ENCODE assay signal across 8 cellular contexts in genomic region chr12:124453419-124454351, GRCh38.
A peak's percentile ranks its signal among the peaks of the same experiment; 100 is the strongest.
DNase-seq lines count a peak whose midpoint lies in the region; ATAC-seq, FAIRE-seq and TF ChIP-seq lines count a peak whose summit lies in the region.

No MANE protein-coding gene starts in this region.

- H3K4me1 ChIP-seq in endothelial cell of umbilical vein (ENCODE audit: control insufficient read depth, extremely low read depth, insufficient read depth, low read length) (peaks cover 29% of the 10 kb centered on the region), neutrophil (ENCODE audit: control insufficient read depth in 1 of 2, insufficient read depth in 1 of 2, low read depth in 1 of 2, low read length in 1 of 2) (peaks cover 60 to 67% of the 10 kb centered on the region in 2 experiments)

- ATAC-seq in GM18498 (IDR thresholded peaks at IDR 0.05; ENCODE audit: unreplicated experiment) (peak; percentile 82), HG02588 (IDR thresholded peaks at IDR 0.05; ENCODE audit: unreplicated experiment) (peak; percentile 74)
- ATAC-seq in activated CD8-positive, alpha-beta memory T cell treated with anti-CD3 and anti-CD28 coated beads, Interleukin-2, amount 10 ng/mL, durations not matched to agents 7 days and 5 days, result peak; percentile 85

- H3K9me3 Mint-ChIP-seq in activated CD8-positive, alpha-beta memory T cell treated with anti-CD3 and anti-CD28 coated beads, Interleukin-2, amount 10 ng/mL, durations not matched to agents 7 days and 5 days (ENCODE audit: low read depth), result no peaks in the 10 kb centered on the region

- TF ChIP-seq CTCF in NB4 (IDR thresholded peaks at IDR 0.05; ENCODE audit: low read depth, low read length) (no peak), endothelial cell of umbilical vein (IDR thresholded peaks at IDR 0.05; ENCODE audit: extremely low read depth in 1 of 2, insufficient read depth in 1 of 2, low read depth in 1 of 2, low read length in 2 of 2) (no peak), neutrophil (IDR thresholded peaks at IDR 0.05) (no peak)

- peak; percentile 94 for FAIRE-seq in endothelial cell of umbilical vein (lab: Jason Lieb, UNC)

- H3K4me3 ChIP-seq in NB4 (ENCODE audit: low read depth, low read length) (no peak overlapping the region), endothelial cell of umbilical vein (replicated peaks in 1 of 3; ENCODE audit: insufficient read depth in 1 of 3, low read depth in 1 of 3, low read length in 3 of 3) (no peak overlapping the region), neutrophil (ENCODE audit: low read depth in 1 of 2, low read length in 1 of 2) (peak overlapping the region; percentile 39 to 53)

- peak overlapping the region; percentile 54 for H3K9ac ChIP-seq in endothelial cell of umbilical vein (replicated peaks; ENCODE audit: extremely low read depth, insufficient read depth, low read length)

- CTCF ChIA-PET in activated CD8-positive, alpha-beta memory T cell treated with anti-CD3 and anti-CD28 coated beads, Interleukin-2, amount 10 ng/mL, durations not matched to agents 7 days and 5 days (lab: Charles Lee), result interaction anchor here (0.9 to 5.2 kb wide), 7 partner anchors 11 to 486 kb away, joined by 3 to 49 read pairs (median 3); no protein-coding TSS in a partner anchor
- CTCF ChIA-PET in endothelial cell of umbilical vein (lab: Charles Lee), result interaction anchor here (0.7 to 2.1 kb wide), 11 partner anchors 11 to 318 kb away, joined by 3 to 12 read pairs (median 4); no protein-coding TSS in a partner anchor

- no TSS peak for BruUV-seq in endothelial cell of umbilical vein (replicated peaks; lab: Mats Ljungman, UMichigan)

- H3K4me1 Mint-ChIP-seq in activated CD8-positive, alpha-beta memory T cell treated with anti-CD3 and anti-CD28 coated beads, Interleukin-2, amount 10 ng/mL, durations not matched to agents 7 days and 5 days, result peaks cover 73% of the 10 kb centered on the region

- H3K9me1 ChIP-seq in endothelial cell of umbilical vein (replicated peaks; ENCODE audit: control insufficient read depth, extremely low read depth, insufficient read depth, low read length), result no peaks in the 10 kb centered on the region

- no peak overlapping the region for H2AFZ ChIP-seq in endothelial cell of umbilical vein (ENCODE audit: low read depth, low read length)

- peak overlapping the region; percentile 81 for H3K27ac ChIP-seq in endothelial cell of umbilical vein (ENCODE audit: insufficient read depth, low read depth, low read length)
- peak overlapping the region; percentile 76 for H3K27ac ChIP-seq in neutrophil
- peak overlapping the region; percentile 85 for H3K27ac ChIP-seq in temporal lobe (ENCODE audit: low read depth, low read length)

- H3K79me2 ChIP-seq in endothelial cell of umbilical vein (ENCODE audit: control insufficient read depth, insufficient read depth, low read length), result peaks cover 2% of the 10 kb centered on the region

- H3K4me3 Mint-ChIP-seq in activated CD8-positive, alpha-beta memory T cell treated with anti-CD3 and anti-CD28 coated beads, Interleukin-2, amount 10 ng/mL, durations not matched to agents 7 days and 5 days, result peak overlapping the region; percentile 35

- H3K9me3 ChIP-seq in endothelial cell of umbilical vein (replicated peaks; ENCODE audit: control insufficient read depth, insufficient read depth, low read length) (no peaks in the 10 kb centered on the region), neutrophil (no peaks in the 10 kb centered on the region)

- TF ChIP-seq POLR2A in NB4 (IDR thresholded peaks at IDR 0.05; ENCODE audit: extremely low read depth, insufficient read length) (no peak), endothelial cell of umbilical vein (IDR thresholded peaks at IDR 0.05; ENCODE audit: low read depth, low read length) (no peak)

- dilution Hi-C loops in endothelial cell of umbilical vein (cut with MboI; ENCODE audit: extremely low pct_ligation_motif_present, low sequenced_read_pairs), result no loop called here

- H3K36me3 ChIP-seq in endothelial cell of umbilical vein (ENCODE audit: control insufficient read depth in 2 of 2, extremely low read depth in 1 of 2, insufficient read depth in 2 of 2, low read length in 2 of 2) (peaks cover 0 to 1% of the 10 kb centered on the region in 2 experiments), neutrophil (no peaks in the 10 kb centered on the region)

- DNase-seq in NB4 (ENCODE audit: low read depth), result peak; percentile 99
- peak; percentile 94 for DNase-seq in activated CD8-positive, alpha-beta memory T cell treated with anti-CD3 and anti-CD28 coated beads, Interleukin-2, amount 10 ng/mL, durations not matched to agents 7 days and 5 days
- peak; percentile 80 for DNase-seq in endothelial cell of umbilical vein (ENCODE audit: low read depth, low spot score)
- no peak for DNase-seq in NCI-H1694 (lab: John Stamatoyannopoulos, UW)

- no peaks in the 10 kb centered on the region for H3K27me3 ChIP-seq in endothelial cell of umbilical vein (ENCODE audit: control insufficient read depth in 2 of 2, insufficient read depth in 2 of 2, low read length in 2 of 2)
- no peaks in the 10 kb centered on the region for H3K27me3 ChIP-seq in neutrophil

- peak overlapping the region; percentile 84 for H3K27ac Mint-ChIP-seq in activated CD8-positive, alpha-beta memory T cell treated with anti-CD3 and anti-CD28 coated beads, Interleukin-2, amount 10 ng/mL, durations not matched to agents 7 days and 5 days

- intact Hi-C loops in endothelial cell of umbilical vein (cut with micrococcal nuclease), result loop anchor here (1.0 to 5.0 kb wide), 5 partner anchors 12 to 314 kb away; no protein-coding TSS in a partner anchor

- H3K36me3 Mint-ChIP-seq in activated CD8-positive, alpha-beta memory T cell treated with anti-CD3 and anti-CD28 coated beads, Interleukin-2, amount 10 ng/mL, durations not matched to agents 7 days and 5 days, result peaks cover 4% of the 10 kb centered on the region

- no peak overlapping the region for H3K4me2 ChIP-seq in endothelial cell of umbilical vein (ENCODE audit: insufficient read depth, low read length)

- peaks cover 4% of the 10 kb centered on the region for H3K27me3 Mint-ChIP-seq in activated CD8-positive, alpha-beta memory T cell treated with anti-CD3 and anti-CD28 coated beads, Interleukin-2, amount 10 ng/mL, durations not matched to agents 7 days and 5 days

- H4K20me1 ChIP-seq in endothelial cell of umbilical vein (replicated peaks; ENCODE audit: control insufficient read depth, extremely low read depth, insufficient read depth, low read length), result no peaks in the 10 kb centered on the region

- POLR2A ChIA-PET in endothelial cell of umbilical vein (lab: Charles Lee), result interaction anchor here (0.6 kb wide), 1 partner anchor 201 kb away, joined by 3 read pairs; no protein-coding TSS in a partner anchor

TF ChIP-seq in endothelial cell of umbilical vein, 7 proteins besides CTCF, POLR2A, EP300 and RAD21:
- TF ChIP-seq FOS (IDR thresholded peaks at IDR 0.05; ENCODE audit: borderline replicate concordance, insufficient read depth, low read length), result peak; percentile 86
- TF ChIP-seq MYC (IDR thresholded peaks at IDR 0.05; ENCODE audit: low read depth, low read length), result no peak
- TF ChIP-seq POLR2AphosphoS5 (IDR thresholded peaks at IDR 0.05; ENCODE audit: insufficient read depth, low read depth, low read length), result peak; percentile 89
- peak; percentile 68 for TF ChIP-seq JUN (IDR thresholded peaks at IDR 0.05; ENCODE audit: borderline replicate concordance, insufficient read depth, insufficient read length, low read depth)

Comparison
In these comparisons a context has a peak if more than half of its experiments do, and no peak if none do; other contexts are left out.
1. H3K4me3 ChIP-seq: peak in neutrophil (2 of 2); none in NB4 (single experiment) and endothelial cell of umbilical vein (0 of 3).
2. Peak in every context shown above with its lines, with median percentiles within 50 percentile points of each other: ATAC-seq and H3K27ac ChIP-seq.